8 cellular contexts compared by ENCODE assay signal in the genomic region with DNA sequence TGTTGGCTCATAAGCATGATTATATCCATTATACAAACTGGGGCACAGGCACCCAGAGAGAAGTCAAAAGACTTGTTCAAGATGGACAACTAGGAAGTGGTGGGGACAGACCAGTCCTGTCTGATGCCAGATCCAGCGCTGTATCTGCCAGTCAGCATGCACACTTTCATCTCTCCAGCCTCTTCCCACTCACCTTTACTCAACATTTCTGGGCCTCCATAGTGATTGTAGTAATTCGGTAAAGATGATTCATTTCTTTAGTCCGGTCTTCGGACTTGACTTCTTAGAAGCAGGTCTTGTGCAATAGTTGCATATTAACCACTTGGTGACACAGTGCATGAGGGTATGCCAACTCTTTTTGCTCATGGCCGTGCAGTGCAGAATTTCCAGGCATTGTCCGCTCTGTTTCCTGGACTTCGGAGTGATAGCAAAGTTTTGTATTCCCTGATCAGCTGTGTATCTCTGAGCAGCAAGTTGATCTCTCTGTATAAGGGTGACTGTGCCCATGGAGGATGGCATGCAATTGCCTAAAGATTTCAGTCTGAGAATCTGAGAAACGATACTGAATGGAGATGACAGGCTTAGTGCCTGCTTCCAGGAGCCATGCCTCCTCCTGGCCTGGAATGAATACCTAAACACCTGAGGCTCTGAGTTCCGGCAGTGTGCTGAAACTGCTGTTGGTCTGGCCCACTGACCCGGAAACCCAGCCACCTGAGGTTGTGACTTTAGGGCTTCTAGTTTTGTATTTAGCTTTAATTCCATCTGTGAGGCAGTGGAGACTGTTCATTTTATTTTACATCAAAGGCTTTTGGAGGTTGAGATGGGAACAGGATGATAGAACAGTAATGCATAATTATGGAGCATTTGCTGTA. TPM values are rescaled to one million over a fixed set of nuclear protein-coding genes. Genes with fewer than 3 reads are reported as not detected.
DNase-seq lines count a peak whose midpoint lies in the region; ATAC-seq, FAIRE-seq and TF ChIP-seq lines count a peak whose summit lies in the region.

No MANE protein-coding gene starts in this region.

- H3K9me3 ChIP-seq in K562 (replicated peaks; ENCODE audit: control insufficient read depth, insufficient read depth, low read depth, low read length), result no peaks in the 10 kb centered on the region
- H3K9me3 ChIP-seq in naive thymus-derived CD4-positive, alpha-beta T cell (ENCODE audit: control insufficient read depth in 2 of 3, low read length in 3 of 3), result no peaks in the 10 kb centered on the region
- no peaks in the 10 kb centered on the region for H3K9me3 ChIP-seq in WERI-Rb-1 (ENCODE audit: severe bottlenecking)

- H3K79me2 ChIP-seq in K562 (ENCODE audit: control insufficient read depth, insufficient read depth, low read length), result peaks cover 96% of the 10 kb centered on the region

- in situ Hi-C loops in K562 (cut with MboI), result no loop called here

- H3K27ac ChIP-seq in K562 (ENCODE audit: extremely low read depth, low read depth, low read length) (no peak overlapping the region), WERI-Rb-1 (no peak overlapping the region)
- H3K27ac ChIP-seq in naive thymus-derived CD4-positive, alpha-beta T cell (ENCODE audit: low read depth, low read length), result no peak overlapping the region

- no peaks in the 10 kb centered on the region for H3K9me3 Mint-ChIP-seq in activated naive CD4-positive, alpha-beta T cell treated with anti-CD3 and anti-CD28 coated beads, Interleukin-2, amount 10 ng/mL, durations not matched to agents 7 days and 5 days
- H3K9me3 Mint-ChIP-seq in naive thymus-derived CD4-positive, alpha-beta T cell, result no peaks in the 10 kb centered on the region

- peaks cover 91% of the 10 kb centered on the region for H3K4me1 Mint-ChIP-seq in activated naive CD4-positive, alpha-beta T cell treated with anti-CD3 and anti-CD28 coated beads, Interleukin-2, amount 10 ng/mL, durations not matched to agents 7 days and 5 days
- peaks cover 52 to 92% (median 80%) of the 10 kb centered on the region in 7 donors for H3K4me1 Mint-ChIP-seq in naive thymus-derived CD4-positive, alpha-beta T cell

- H3K4me3 ChIP-seq in K562 (no peak overlapping the region), WERI-Rb-1 (ENCODE audit: low read depth, low read length) (no peak overlapping the region)
- no peak overlapping the region for H3K4me3 ChIP-seq in naive thymus-derived CD4-positive, alpha-beta T cell (ENCODE audit: low read length)

- H3K27ac Mint-ChIP-seq in activated naive CD4-positive, alpha-beta T cell treated with anti-CD3 and anti-CD28 coated beads, Interleukin-2, amount 10 ng/mL, durations not matched to agents 7 days and 5 days, result peak overlapping the region; percentile 22
- peak overlapping the region in 2 of 9 donors; percentile 49 to 62 for H3K27ac Mint-ChIP-seq in naive thymus-derived CD4-positive, alpha-beta T cell

- peaks cover 14% of the 10 kb centered on the region for H3K36me3 ChIP-seq in K562 (ENCODE audit: control insufficient read depth, insufficient read depth, low read length)
- H3K36me3 ChIP-seq in naive thymus-derived CD4-positive, alpha-beta T cell (ENCODE audit: control insufficient read depth in 2 of 3, insufficient read depth in 3 of 3, low read length in 3 of 3), result no peaks in the 10 kb centered on the region
- H3K36me3 ChIP-seq in WERI-Rb-1, result no peaks in the 10 kb centered on the region

- no peak overlapping the region for H3K4me3 Mint-ChIP-seq in activated naive CD4-positive, alpha-beta T cell treated with anti-CD3 and anti-CD28 coated beads, Interleukin-2, amount 10 ng/mL, durations not matched to agents 7 days and 5 days
- peak overlapping the region in 1 of 10 donors; percentile 48 for H3K4me3 Mint-ChIP-seq in naive thymus-derived CD4-positive, alpha-beta T cell

- TF ChIP-seq POLR2A in K562 (conservative IDR thresholded peaks at IDR 0.05), result no peak

- no peaks in the 10 kb centered on the region for H3K27me3 ChIP-seq in K562 (ENCODE audit: control insufficient read depth in 2 of 2, insufficient read depth in 2 of 2, low read length in 2 of 2)
- no peaks in the 10 kb centered on the region for H3K27me3 ChIP-seq in naive thymus-derived CD4-positive, alpha-beta T cell (ENCODE audit: control insufficient read depth in 2 of 2, insufficient read depth in 2 of 2, low read length in 2 of 2)
- H3K27me3 ChIP-seq in WERI-Rb-1 (ENCODE audit: insufficient read depth, low read depth, severe bottlenecking), result no peaks in the 10 kb centered on the region

- CTCF ChIA-PET in activated naive CD4-positive, alpha-beta T cell treated with anti-CD3 and anti-CD28 coated beads, Interleukin-2, amount 10 ng/mL, durations not matched to agents 7 days and 5 days (lab: Charles Lee), result interaction anchor here (1.0 to 1.9 kb wide), 3 partner anchors 8 to 31 kb away, joined by 3 to 5 read pairs (median 4); no protein-coding TSS in a partner anchor
- CTCF ChIA-PET in K562 (lab: Yijun Ruan, JAX; ENCODE audit: low intra/inter-chr PET ratio), result no interaction called here
- CTCF ChIA-PET in naive thymus-derived CD4-positive, alpha-beta T cell (lab: Charles Lee), result no interaction called here

- H3K4me1 ChIP-seq in K562 (replicated peaks in 1 of 2; ENCODE audit: control insufficient read depth in 2 of 2, insufficient read depth in 2 of 2, low read length in 2 of 2), result peaks cover 23 to 24% of the 10 kb centered on the region in 2 experiments; a peak in 4 of 5 replicates
- H3K4me1 ChIP-seq in naive thymus-derived CD4-positive, alpha-beta T cell (ENCODE audit: control insufficient read depth in 2 of 2, insufficient read depth in 2 of 2, low read length in 2 of 2), result peaks cover 14 to 17% of the 10 kb centered on the region in 2 donors

- H3K36me3 Mint-ChIP-seq in activated naive CD4-positive, alpha-beta T cell treated with anti-CD3 and anti-CD28 coated beads, Interleukin-2, amount 10 ng/mL, durations not matched to agents 7 days and 5 days, result no peaks in the 10 kb centered on the region
- H3K36me3 Mint-ChIP-seq in naive thymus-derived CD4-positive, alpha-beta T cell, result peaks cover 0 to 5% (median 0%) of the 10 kb centered on the region in 5 donors

- FAIRE-seq in K562 (lab: Jason Lieb, UNC), result no peak

- peaks cover 56% of the 10 kb centered on the region for H4K20me1 ChIP-seq in K562 (replicated peaks; ENCODE audit: control insufficient read depth, insufficient read depth, low read length)

- H2AFZ ChIP-seq in K562 (ENCODE audit: low read depth, low read length), result no peak overlapping the region

- no peak for TF ChIP-seq EP300 in Ishikawa (IDR thresholded peaks at IDR 0.05; ENCODE audit: borderline replicate concordance)
- TF ChIP-seq EP300 in K562 (IDR thresholded peaks at IDR 0.05; ENCODE audit: low read length), result no peak

- WGBS in K562 (ENCODE audit: insufficient coverage, low coverage, missing lambda C conversion rate), result 62% methylated on average over 10 of the region's 10 CpGs

- ATAC-seq in K562, result no peak
- ATAC-seq in naive thymus-derived CD4-positive, alpha-beta T cell, result peak; percentile 33

- no peak overlapping the region for H3K9ac ChIP-seq in K562 (ENCODE audit: insufficient read depth in 1 of 2, low read depth in 2 of 2, low read length in 2 of 2)

- TF ChIP-seq RAD21 in Ishikawa (IDR thresholded peaks at IDR 0.05; ENCODE audit: low read depth) (no peak), K562 (CRISPR knock-in tag; conservative IDR thresholded peaks at IDR 0.05 in 1 of 2, IDR thresholded peaks at IDR 0.05 in 1 of 2) (no peak)

- BruUV-seq in K562 (replicated peaks; lab: Mats Ljungman, UMichigan), result no TSS peak

- POLR2A ChIA-PET in K562 (lab: Yijun Ruan, JAX), result interaction anchor here (0.6 to 1.0 kb wide), 2 partner anchors 10 to 20 kb away, joined by 3 to 4 read pairs; no protein-coding TSS in a partner anchor
- POLR2A ChIA-PET in naive thymus-derived CD4-positive, alpha-beta T cell (lab: Charles Lee), result no interaction called here

- H3K27me3 Mint-ChIP-seq in activated naive CD4-positive, alpha-beta T cell treated with anti-CD3 and anti-CD28 coated beads, Interleukin-2, amount 10 ng/mL, durations not matched to agents 7 days and 5 days, result no peaks in the 10 kb centered on the region
- no peaks in the 10 kb centered on the region for H3K27me3 Mint-ChIP-seq in naive thymus-derived CD4-positive, alpha-beta T cell

- intact Hi-C loops in K562 (cut with micrococcal nuclease), result loop anchor here (2.0 kb wide), 1 partner anchor 39 kb away; no protein-coding TSS in a partner anchor
- intact Hi-C loops in naive thymus-derived CD4-positive, alpha-beta T cell (cut with micrococcal nuclease), result loop anchor here in 1 of 2 donors (2.0 to 10.0 kb wide), 2 partner anchors 37 to 441 kb away; no protein-coding TSS in a partner anchor

- TF ChIP-seq CTCF in K562 (IDR thresholded peaks at IDR 0.05 in 2 of 3, conservative IDR thresholded peaks at IDR 0.05 in 1 of 3; ENCODE audit: insufficient read depth in 2 of 3, low read depth in 1 of 3, low read length in 3 of 3) (no peak), WERI-Rb-1 (IDR thresholded peaks at IDR 0.05; ENCODE audit: low read depth, low read length) (no peak)

- peaks cover 6% of the 10 kb centered on the region for H3K9me1 ChIP-seq in K562 (ENCODE audit: control insufficient read depth, insufficient read depth, low read length)

- no peak overlapping the region for H3K4me2 ChIP-seq in K562 (ENCODE audit: insufficient read depth, low read length)

- no peak for DNase-seq in activated naive CD4-positive, alpha-beta T cell treated with anti-CD3 and anti-CD28 coated beads, Interleukin-2, amount 10 ng/mL, durations not matched to agents 7 days and 5 days
- DNase-seq in activated naive CD4-positive, alpha-beta T cell (lab: John Stamatoyannopoulos, UW), result no peak
- DNase-seq in K562 (ENCODE audit: extremely low read depth in 1 of 4, low spot score in 3 of 4) (no peak), WERI-Rb-1 (no peak), NCI-H69 (lab: John Stamatoyannopoulos, UW) (no peak)
- DNase-seq in naive thymus-derived CD4-positive, alpha-beta T cell, result no peak
- DNase-seq in activated CD8-positive, alpha-beta memory T cell treated with anti-CD3 and anti-CD28 coated beads, Interleukin-2, amount 50 U/mL, for 4 hours, result no peak

RNA-seq across cellular contexts. Expression of a gene that starts 39.0 kb away (rescaled TPM):
- 96.1 and 131 TPM in 2 replicates for total RNA-seq in K562 (2011; cell fraction: chromatin; rRNA removed; ENCODE audit: low replicate concordance)
- 139 and 145 TPM in 2 replicates for total RNA-seq in K562 (2011; cell fraction: nucleolus; rRNA removed)
- 159 and 198 TPM in 2 replicates for total RNA-seq in K562 (2011; cell fraction: nucleoplasm; rRNA removed)
- total RNA-seq in K562 (2014; rRNA removed) (51.9 and 66.5 TPM in 2 replicates), K562 (2014; rRNA removed; fragmentation: Illumina TruSeq; extraction: Trizol) (33.3 and 34.6 TPM in 2 replicates), K562 (2015; rRNA removed; fragmentation: Illumina TruSeq; extraction: Trizol) (54.6 and 56.7 TPM in 2 replicates), K562 (2021) (98.2 and 106 TPM in 2 replicates)
- polyA plus RNA-seq in K562 (2011; rRNA removed) (37.2 and 41.8 TPM in 2 replicates), K562 (2014; fragmentation: Illumina TruSeq; extraction: Trizol) (58.5 and 67.9 TPM in 2 replicates), K562 (2014; fragmentation: Nextera tagmentation; extraction: Ambion mirVana) (1 to 10 TPM; 1.6 to 1.8 TPM), K562 (2014; rRNA removed) (66.9 and 67.9 TPM in 2 replicates)
- 53.2 and 59.2 TPM in 2 replicates for polyA plus RNA-seq in K562 (2011; cell fraction: cytosol; rRNA removed)
- 54.3 and 75.7 TPM in 2 replicates for polyA plus RNA-seq in K562 (2011; cell fraction: nucleus; rRNA removed)
- 75.0 and 88.5 TPM in 2 replicates for polyA plus RNA-seq in K562 (2012)
- polyA minus RNA-seq in K562 (2011; rRNA and poly(A)+ RNA removed), result 34.0 and 50.2 TPM in 2 replicates
- 40.9 and 44.3 TPM in 2 replicates for polyA minus RNA-seq in K562 (2011; cell fraction: cytosol; rRNA and poly(A)+ RNA removed)
- polyA minus RNA-seq in K562 (2011; cell fraction: nucleus; rRNA and poly(A)+ RNA removed), result 25.2 and 30.3 TPM in 2 replicates
- 10 to 100 TPM; 18.7 to 32.7 (median 26.4) TPM for total RNA-seq in naive thymus-derived CD4-positive, alpha-beta T cell
- 10 to 100 TPM; 12.0 to 13.1 TPM for polyA plus RNA-seq in naive thymus-derived CD4-positive, alpha-beta T cell
